In the genomic region with DNA sequence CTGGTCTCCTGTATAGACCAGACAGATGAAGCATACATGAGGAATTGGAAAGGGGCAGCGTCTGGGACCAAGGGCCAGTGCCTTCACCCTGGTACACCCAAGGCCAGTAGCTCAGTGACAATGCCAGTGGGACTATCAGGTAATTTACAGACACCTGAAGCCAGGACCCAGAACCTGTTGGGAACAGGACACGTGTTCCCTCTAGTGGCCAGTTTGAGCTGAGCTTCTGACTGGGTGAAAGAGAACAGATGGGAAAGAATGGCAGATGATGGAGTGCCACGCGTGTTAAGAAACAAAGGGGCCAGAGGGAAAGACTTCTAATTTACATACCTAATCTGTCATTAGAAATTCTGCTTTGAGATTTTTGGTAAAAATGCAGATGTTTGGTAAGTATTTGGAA, we compare ENCODE assay signal across 8 cellular contexts. TPM values are rescaled to one million over a fixed set of nuclear protein-coding genes. Genes with fewer than 3 reads are reported as not detected.
A peak's percentile ranks its signal among the peaks of the same experiment; 100 is the strongest.
DNase-seq lines count a peak whose midpoint lies in the region; ATAC-seq, FAIRE-seq and TF ChIP-seq lines count a peak whose summit lies in the region.

No MANE protein-coding gene starts in this region.

- no peak overlapping the region for H2AFZ ChIP-seq in HepG2 (ENCODE audit: low read length)

- CTCF ChIA-PET in HepG2 (lab: Yijun Ruan, JAX; ENCODE audit: low intra/inter-chr PET ratio, low total read pairs) = interaction anchor here (1.3 to 1.8 kb wide), 2 partner anchors 169 to 188 kb away, joined by 4 to 10 read pairs; no protein-coding TSS in a partner anchor

- no peaks in the 10 kb centered on the region for H3K36me3 ChIP-seq in HepG2 (replicated peaks in 1 of 2; ENCODE audit: control insufficient read depth in 1 of 2, insufficient read depth in 2 of 2, low read length in 2 of 2)

- H3K79me2 ChIP-seq in HepG2 (ENCODE audit: insufficient read depth, low read length) = peaks cover under 1% of the 10 kb centered on the region

- intact Hi-C loops in HepG2 (cut with micrococcal nuclease; ENCODE audit: unreplicated experiment) = loop anchor here (1.0 to 2.0 kb wide), 3 partner anchors 61 to 192 kb away; no protein-coding TSS in a partner anchor

- no peak for TF ChIP-seq EP300 in HepG2 (IDR thresholded peaks at IDR 0.05; ENCODE audit: low read depth in 2 of 2, low read length in 2 of 2)
- no peak for TF ChIP-seq EP300 in HepG2 (CRISPR knock-in tag; IDR thresholded peaks at IDR 0.05; ENCODE audit: borderline replicate concordance)

- FAIRE-seq in G401.6 (lab: Jason Lieb, UNC) (peak; percentile 19), RCC 7860 (lab: Jason Lieb, UNC) (no peak), HepG2 (lab: Jason Lieb, UNC) (peak; percentile 81)

- peak; percentile 84 for TF ChIP-seq CTCF in HFFc6 (IDR thresholded peaks at IDR 0.05)
- peak; percentile 87 for TF ChIP-seq CTCF in HepG2 (CRISPR knock-in tag; IDR thresholded peaks at IDR 0.05)

- H3K4me3 Mint-ChIP-seq in HFFc6 = no peak overlapping the region
- H3K4me3 Mint-ChIP-seq in stimulated activated naive CD8-positive, alpha-beta T cell treated with anti-CD3 and anti-CD28 coated beads, Interleukin-15, Interleukin-2, amounts not matched to agents 100 ng/mL and 50 ng/mL, for 24 hours = no peak overlapping the region

- H3K4me1 Mint-ChIP-seq in HFFc6 (ENCODE audit: low read depth) = peaks cover 9% of the 10 kb centered on the region; the same call in 1 of the 2 replicates
- H3K4me1 Mint-ChIP-seq in stimulated activated naive CD8-positive, alpha-beta T cell treated with anti-CD3 and anti-CD28 coated beads, Interleukin-15, Interleukin-2, amounts not matched to agents 100 ng/mL and 50 ng/mL, for 24 hours (ENCODE audit: low read depth) = peaks cover 14% of the 10 kb centered on the region

- no peaks in the 10 kb centered on the region for H4K20me1 ChIP-seq in HepG2 (ENCODE audit: insufficient read depth, low read length)

- H3K9me3 Mint-ChIP-seq in HFFc6 = no peaks in the 10 kb centered on the region
- H3K9me3 Mint-ChIP-seq in stimulated activated naive CD8-positive, alpha-beta T cell treated with anti-CD3 and anti-CD28 coated beads, Interleukin-15, Interleukin-2, amounts not matched to agents 100 ng/mL and 50 ng/mL, for 24 hours = no peaks in the 10 kb centered on the region

- H3K4me3 ChIP-seq in HepG2 (replicated peaks in 1 of 3; ENCODE audit: insufficient read depth in 1 of 3, low read depth in 2 of 3, low read length in 3 of 3) = no peak overlapping the region

- no peak overlapping the region for H3K9ac ChIP-seq in HepG2 (ENCODE audit: insufficient read depth, low read depth, low read length)

- no TSS peak for BruUV-seq in HepG2 (replicated peaks; lab: Mats Ljungman, UMichigan)

- no peaks in the 10 kb centered on the region for H3K36me3 Mint-ChIP-seq in HFFc6 (ENCODE audit: low read depth)
- no peaks in the 10 kb centered on the region for H3K36me3 Mint-ChIP-seq in stimulated activated naive CD8-positive, alpha-beta T cell treated with anti-CD3 and anti-CD28 coated beads, Interleukin-15, Interleukin-2, amounts not matched to agents 100 ng/mL and 50 ng/mL, for 24 hours (ENCODE audit: low read depth)

- no peak overlapping the region for H3K4me2 ChIP-seq in HepG2 (ENCODE audit: low read depth, low read length)

- H3K27ac Mint-ChIP-seq in HFFc6 = no peak overlapping the region
- peak overlapping the region; percentile 9 for H3K27ac Mint-ChIP-seq in stimulated activated naive CD8-positive, alpha-beta T cell treated with anti-CD3 and anti-CD28 coated beads, Interleukin-15, Interleukin-2, amounts not matched to agents 100 ng/mL and 50 ng/mL, for 24 hours

- TF ChIP-seq RAD21 in HepG2 (CRISPR knock-in tag; IDR thresholded peaks at IDR 0.05) = peak; percentile 73

- in situ Hi-C loops in HepG2 (cut with HindIII; ENCODE audit: extremely low pct_ligation_motif_present, low pct_unique_long_range_greater_than_20kb) = no loop called here

- H3K27ac ChIP-seq in HepG2 (ENCODE audit: extremely low read length, insufficient read depth, low read length) = no peak overlapping the region

- H3K27me3 ChIP-seq in HepG2 (ENCODE audit: control insufficient read depth in 1 of 2, insufficient read depth in 2 of 2, low read length in 2 of 2) = 0 out of 5 replicates have a peak, but pooled peaks cover 0 to 1% of the 10 kb centered on the region in 2 experiments

- peaks cover 13% of the 10 kb centered on the region for H3K27me3 Mint-ChIP-seq in HFFc6 (ENCODE audit: insufficient read depth)
- H3K27me3 Mint-ChIP-seq in stimulated activated naive CD8-positive, alpha-beta T cell treated with anti-CD3 and anti-CD28 coated beads, Interleukin-15, Interleukin-2, amounts not matched to agents 100 ng/mL and 50 ng/mL, for 24 hours = peaks cover under 1% of the 10 kb centered on the region

- 20% methylated on average over 4 of the region's 4 CpGs for WGBS in HepG2 (ENCODE audit: low lambda C conversion rate)

- H3K4me1 ChIP-seq in HepG2 (ENCODE audit: insufficient read depth, low read length) = peaks cover 22% of the 10 kb centered on the region

- no peak for TF ChIP-seq POLR2A in HepG2 (IDR thresholded peaks at IDR 0.05; ENCODE audit: insufficient read depth in 1 of 2, low read depth in 2 of 2, low read length in 2 of 2)

- ATAC-seq in HepG2 (peak; percentile 88), GM21737 (IDR thresholded peaks at IDR 0.05; ENCODE audit: unreplicated experiment) (no peak)

- DNase-seq in HFFc6 = peak; percentile 32
- peak; percentile 8 for DNase-seq in RCC 7860 (ENCODE audit: low spot score)
- peak; percentile 38 for DNase-seq in astrocyte of the hippocampus (ENCODE audit: low read depth, low spot score)
- DNase-seq in HepG2 (ENCODE audit: low spot score) = peak; percentile 59
- no peak for DNase-seq in NCI-H526 (lab: John Stamatoyannopoulos, UW)

- H3K9me3 ChIP-seq in HepG2 (ENCODE audit: low read length) = no peaks in the 10 kb centered on the region

- POLR2A ChIA-PET in HepG2 (lab: Yijun Ruan, JAX) = no interaction called here

RNA-seq across cellular contexts. Expression of a gene that starts 5.1 kb away (rescaled TPM):
- total RNA-seq in HFFc6 (2021; fragmentation: NEBNext Ultra II Directional; extraction: Animal tissue kit (Norgen Biotek cat#: 25700)) = 10 to 100 TPM; 24.8 to 32.4 (median 27.9) TPM
- total RNA-seq in HepG2 (2016; rRNA removed; fragmentation: Illumina TruSeq; extraction: Trizol) = 32.5 and 33.7 TPM in 2 replicates
- 13.6 and 14.0 TPM in 2 replicates for total RNA-seq in HepG2 (2016; cell fraction: cytosol; rRNA removed; fragmentation: Illumina TruSeq; extraction: Trizol; ENCODE audit: low read depth)
- 30.5 and 33.1 TPM in 2 replicates for total RNA-seq in HepG2 (2016; cell fraction: insoluble cytoplasmic fraction; rRNA removed; fragmentation: Illumina TruSeq; extraction: Trizol)
- total RNA-seq in HepG2 (2016; cell fraction: membrane; rRNA removed; fragmentation: Illumina TruSeq; extraction: Trizol) = 28.9 and 29.7 TPM in 2 replicates
- 21.9 and 22.5 TPM in 2 replicates for total RNA-seq in HepG2 (2016; cell fraction: nucleus; rRNA removed; fragmentation: Illumina TruSeq; extraction: Trizol)
- polyA plus RNA-seq in HepG2 (2011; rRNA removed) = 32.3 and 35.4 TPM in 2 replicates
- polyA plus RNA-seq in HepG2 (2011; cell fraction: cytosol; rRNA removed) = 27.5 and 32.3 TPM in 2 replicates
- polyA plus RNA-seq in HepG2 (2011; cell fraction: nucleus; rRNA removed) = 22.7 and 25.3 TPM in 2 replicates
- 22.2 and 25.3 TPM in 2 replicates for polyA plus RNA-seq in HepG2 (2012)
- 10.3 and 12.0 TPM in 2 replicates for polyA plus RNA-seq in HepG2 (2016; cell fraction: cytosol; fragmentation: Illumina TruSeq; extraction: Trizol; ENCODE audit: low read depth)
- 32.2 and 34.1 TPM in 2 replicates for polyA plus RNA-seq in HepG2 (2016; cell fraction: insoluble cytoplasmic fraction; fragmentation: Illumina TruSeq; extraction: Trizol; ENCODE audit: low read depth)
- polyA plus RNA-seq in HepG2 (2016; cell fraction: membrane; fragmentation: Illumina TruSeq; extraction: Trizol; ENCODE audit: low read depth) = 21.0 and 23.3 TPM in 2 replicates
- 38.0 and 39.9 TPM in 2 replicates for polyA plus RNA-seq in HepG2 (2016; cell fraction: nucleus; fragmentation: Illumina TruSeq; extraction: Trizol; ENCODE audit: insufficient read depth, low read depth)
- 44.2 and 49.5 TPM in 2 replicates for polyA minus RNA-seq in HepG2 (2011; rRNA and poly(A)+ RNA removed; ENCODE audit: low replicate concordance)
- 16.9 and 17.9 TPM in 2 replicates for polyA minus RNA-seq in HepG2 (2011; cell fraction: cytosol; rRNA and poly(A)+ RNA removed)
- polyA minus RNA-seq in HepG2 (2011; cell fraction: nucleus; rRNA and poly(A)+ RNA removed) = 15.6 and 18.8 TPM in 2 replicates

RNA-seq across cellular contexts. Expression of a gene that starts 28.4 kb away (rescaled TPM):
- 1,000 to 10,000 TPM; 1,595 to 1,900 (median 1,723) TPM for total RNA-seq in HFFc6 (2021; fragmentation: NEBNext Ultra II Directional; extraction: Animal tissue kit (Norgen Biotek cat#: 25700))
- total RNA-seq in HepG2 (2016; rRNA removed; fragmentation: Illumina TruSeq; extraction: Trizol) = 1,683 and 1,960 TPM in 2 replicates
- 4,234 and 4,880 TPM in 2 replicates for total RNA-seq in HepG2 (2016; cell fraction: cytosol; rRNA removed; fragmentation: Illumina TruSeq; extraction: Trizol; ENCODE audit: low read depth)
- 1,681 and 2,033 TPM in 2 replicates for total RNA-seq in HepG2 (2016; cell fraction: insoluble cytoplasmic fraction; rRNA removed; fragmentation: Illumina TruSeq; extraction: Trizol)
- total RNA-seq in HepG2 (2016; cell fraction: membrane; rRNA removed; fragmentation: Illumina TruSeq; extraction: Trizol) = 4,469 and 4,736 TPM in 2 replicates
- total RNA-seq in HepG2 (2016; cell fraction: nucleus; rRNA removed; fragmentation: Illumina TruSeq; extraction: Trizol) = 671 and 721 TPM in 2 replicates
- polyA plus RNA-seq in HepG2 (2011; rRNA removed) = 2,662 and 3,226 TPM in 2 replicates
- 2,617 and 3,480 TPM in 2 replicates for polyA plus RNA-seq in HepG2 (2011; cell fraction: cytosol; rRNA removed)
- 707 and 717 TPM in 2 replicates for polyA plus RNA-seq in HepG2 (2011; cell fraction: nucleus; rRNA removed)
- polyA plus RNA-seq in HepG2 (2012) = 1,399 and 1,552 TPM in 2 replicates
- polyA plus RNA-seq in HepG2 (2016; cell fraction: cytosol; fragmentation: Illumina TruSeq; extraction: Trizol; ENCODE audit: low read depth) = 5,088 and 5,753 TPM in 2 replicates
- 1,997 and 2,058 TPM in 2 replicates for polyA plus RNA-seq in HepG2 (2016; cell fraction: insoluble cytoplasmic fraction; fragmentation: Illumina TruSeq; extraction: Trizol; ENCODE audit: low read depth)
- polyA plus RNA-seq in HepG2 (2016; cell fraction: membrane; fragmentation: Illumina TruSeq; extraction: Trizol; ENCODE audit: low read depth) = 4,231 and 4,512 TPM in 2 replicates
- polyA plus RNA-seq in HepG2 (2016; cell fraction: nucleus; fragmentation: Illumina TruSeq; extraction: Trizol; ENCODE audit: insufficient read depth, low read depth) = 1,039 and 1,069 TPM in 2 replicates
- 1,437 and 2,324 TPM in 2 replicates for polyA minus RNA-seq in HepG2 (2011; rRNA and poly(A)+ RNA removed; ENCODE audit: low replicate concordance)
- polyA minus RNA-seq in HepG2 (2011; cell fraction: cytosol; rRNA and poly(A)+ RNA removed) = 460 and 463 TPM in 2 replicates
- 336 and 408 TPM in 2 replicates for polyA minus RNA-seq in HepG2 (2011; cell fraction: nucleus; rRNA and poly(A)+ RNA removed)

RNA-seq across cellular contexts. Expression of a gene that starts 48.6 kb away (rescaled TPM):
- total RNA-seq in HFFc6 (2021; fragmentation: NEBNext Ultra II Directional; extraction: Animal tissue kit (Norgen Biotek cat#: 25700)) = not detected
- total RNA-seq in HepG2 (2016; rRNA removed; fragmentation: Illumina TruSeq; extraction: Trizol) = not detected in 2 replicates
- not detected in 2 replicates for total RNA-seq in HepG2 (2016; cell fraction: cytosol; rRNA removed; fragmentation: Illumina TruSeq; extraction: Trizol; ENCODE audit: low read depth)
- total RNA-seq in HepG2 (2016; cell fraction: insoluble cytoplasmic fraction; rRNA removed; fragmentation: Illumina TruSeq; extraction: Trizol) = not detected in 2 replicates
- total RNA-seq in HepG2 (2016; cell fraction: membrane; rRNA removed; fragmentation: Illumina TruSeq; extraction: Trizol) = not detected in 2 replicates
- total RNA-seq in HepG2 (2016; cell fraction: nucleus; rRNA removed; fragmentation: Illumina TruSeq; extraction: Trizol) = not detected in 2 replicates
- polyA plus RNA-seq in HepG2 (2011; rRNA removed) = not detected in 2 replicates
- not detected in 2 replicates for polyA plus RNA-seq in HepG2 (2011; cell fraction: cytosol; rRNA removed)
- not detected in 2 replicates for polyA plus RNA-seq in HepG2 (2011; cell fraction: nucleus; rRNA removed)
- polyA plus RNA-seq in HepG2 (2012) = not detected in 2 replicates
- polyA plus RNA-seq in HepG2 (2016; cell fraction: cytosol; fragmentation: Illumina TruSeq; extraction: Trizol; ENCODE audit: low read depth) = not detected in 2 replicates
- polyA plus RNA-seq in HepG2 (2016; cell fraction: insoluble cytoplasmic fraction; fragmentation: Illumina TruSeq; extraction: Trizol; ENCODE audit: low read depth) = not detected in 2 replicates
- not detected in 2 replicates for polyA plus RNA-seq in HepG2 (2016; cell fraction: membrane; fragmentation: Illumina TruSeq; extraction: Trizol; ENCODE audit: low read depth)
- polyA plus RNA-seq in HepG2 (2016; cell fraction: nucleus; fragmentation: Illumina TruSeq; extraction: Trizol; ENCODE audit: insufficient read depth, low read depth) = not detected in 2 replicates
- not detected in 2 replicates for polyA minus RNA-seq in HepG2 (2011; rRNA and poly(A)+ RNA removed; ENCODE audit: low replicate concordance)
- polyA minus RNA-seq in HepG2 (2011; cell fraction: cytosol; rRNA and poly(A)+ RNA removed) = not detected in 2 replicates
- polyA minus RNA-seq in HepG2 (2011; cell fraction: nucleus; rRNA and poly(A)+ RNA removed) = not detected in 2 replicates

Comparison
In these comparisons a context has a peak if more than half of its experiments do, and no peak if none do; other contexts are left out.
1. DNase-seq: peak in HFFc6 (single experiment), RCC 7860 (single experiment), astrocyte of the hippocampus (single experiment) and HepG2 (single experiment); none in NCI-H526 (0 of 2).